24 cellular contexts compared by ENCODE assay signal in genomic region chr9:86804011-86804410, GRCh38.
"Had no signal": no experiment of that assay in that cellular context is flagged by ENCODE, and none has a peak within 500 bp of the region (broad histone marks: within the 10 kb centered on the region; RNA-seq: fewer than 3 reads in every experiment).

No MANE protein-coding gene starts in this region.

- H3K27me3 Mint-ChIP-seq: stimulated activated naive CD8-positive, alpha-beta T cell treated with anti-CD3 and anti-CD28 coated beads, Interleukin-15, Interleukin-2, amounts not matched to agents 100 ng/mL and 50 ng/mL, for 24 hours had no signal

- H3K36me3 Mint-ChIP-seq: naive B cell; naive thymus-derived CD8-positive, alpha-beta T cell; natural killer cell treated with Interleukin-12 subunit alpha and Interleukin-12 subunit beta and Interleukin-15 and Interleukin-18, amount 100 ng/mL, for 72 hours; stimulated activated effector memory CD8-positive, alpha-beta T cell treated with anti-CD3 and anti-CD28 coated beads, Interleukin-12 subunit alpha, Interleukin-12 subunit beta, amount 100 ng/mL, for 72 hours; stimulated activated naive B cell treated with anti-CD40 and anti-IgM and Interleukin-4, amounts not matched to agents 10 μg/mL and 1 μg/mL and 100 μg/mL, for 72 hours had no signal

- H3K4me3 Mint-ChIP-seq: naive B cell; naive thymus-derived CD8-positive, alpha-beta T cell; natural killer cell treated with Interleukin-12 subunit alpha and Interleukin-12 subunit beta and Interleukin-15 and Interleukin-18, amount 100 ng/mL, for 72 hours; neural crest cell; stimulated activated effector memory CD8-positive, alpha-beta T cell treated with anti-CD3 and anti-CD28 coated beads, Interleukin-12 subunit alpha, Interleukin-12 subunit beta, amount 100 ng/mL, for 72 hours; stimulated activated naive B cell treated with anti-CD40 and anti-IgM and Interleukin-4, amounts not matched to agents 10 μg/mL and 1 μg/mL and 100 μg/mL, for 72 hours; stimulated activated naive CD8-positive, alpha-beta T cell treated with anti-CD3 and anti-CD28 coated beads, Interleukin-15, Interleukin-2, amounts not matched to agents 100 ng/mL and 50 ng/mL, for 24 hours had no signal

- H3K27ac Mint-ChIP-seq: naive B cell; naive thymus-derived CD8-positive, alpha-beta T cell; progenitor cell of endocrine pancreas; stimulated activated effector memory CD8-positive, alpha-beta T cell treated with anti-CD3 and anti-CD28 coated beads, Interleukin-12 subunit alpha, Interleukin-12 subunit beta, amount 100 ng/mL, for 72 hours; stimulated activated naive B cell treated with anti-CD40 and anti-IgM and Interleukin-4, amounts not matched to agents 10 μg/mL and 1 μg/mL and 100 μg/mL, for 72 hours; stimulated activated naive CD8-positive, alpha-beta T cell treated with anti-CD3 and anti-CD28 coated beads, Interleukin-15, Interleukin-2, amounts not matched to agents 100 ng/mL and 50 ng/mL, for 24 hours had no signal

- H3K4me1 Mint-ChIP-seq: naive B cell; naive thymus-derived CD8-positive, alpha-beta T cell; stimulated activated effector memory CD8-positive, alpha-beta T cell treated with anti-CD3 and anti-CD28 coated beads, Interleukin-12 subunit alpha, Interleukin-12 subunit beta, amount 100 ng/mL, for 72 hours; stimulated activated naive B cell treated with anti-CD40 and anti-IgM and Interleukin-4, amounts not matched to agents 10 μg/mL and 1 μg/mL and 100 μg/mL, for 72 hours had no signal

- DNase-seq: naive B cell; naive thymus-derived CD8-positive, alpha-beta T cell; occipital lobe; ovary; posterior cingulate gyrus; psoas muscle; right cardiac atrium; right lobe of liver; sigmoid colon; small intestine; stimulated activated CD4-positive, alpha-beta T cell treated with anti-CD3 and anti-CD28 coated beads, Interleukin-15, amount 100 ng/mL, for 24 hours; stimulated activated CD4-positive, alpha-beta T cell treated with anti-CD3 and anti-CD28 coated beads, Interleukin-2, amount 100 ng/mL, for 24 hours; stimulated activated CD4-positive, alpha-beta T cell treated with anti-CD3 and anti-CD28 coated beads, Interleukin-2, amount 100 ng/mL, for 48 hours; stimulated activated CD4-positive, alpha-beta T cell treated with anti-CD3 and anti-CD28 coated beads, Interleukin-4, amount 100 ng/mL, for 24 hours; stimulated activated naive B cell treated with anti-CD40 and anti-IgM and Interleukin-4, amounts not matched to agents 10 μg/mL and 1 μg/mL and 100 μg/mL, for 72 hours; stimulated activated naive CD4-positive, alpha-beta T cell treated with Interleukin-2 at 50 U/mL for 16 hours; stomach; thyroid gland; upper lobe of left lung had no signal
